Comparison of ENCODE assay signal across 18 cellular contexts in genomic region chr12:58639323-58639934, GRCh38.
DNase-seq lines count a peak whose midpoint lies in the region; ATAC-seq, FAIRE-seq and TF ChIP-seq lines count a peak whose summit lies in the region.
"Had no signal": no experiment of that assay in that cellular context is flagged by ENCODE, and none has a peak within 500 bp of the region (broad histone marks: within the 10 kb centered on the region; RNA-seq: fewer than 3 reads in every experiment).

No MANE protein-coding gene starts in this region.

- no peak overlapping the region for H2AFZ ChIP-seq in astrocyte (ENCODE audit: low read depth, low read length)
- H2AFZ ChIP-seq: GM23338 had no signal

- H3K36me3 ChIP-seq in astrocyte (ENCODE audit: insufficient read depth, low read length), result no peaks in the 10 kb centered on the region
- H3K36me3 ChIP-seq: SJSA1 had no signal

- no peaks in the 10 kb centered on the region for H3K9me3 ChIP-seq in astrocyte (ENCODE audit: insufficient read depth, low read depth, low read length)
- H3K9me3 ChIP-seq: body of pancreas, SJSA1 had no signal

- no peaks in the 10 kb centered on the region for H3K27me3 Mint-ChIP-seq in astrocyte (ENCODE audit: low read depth, unreplicated experiment)
- H3K27me3 Mint-ChIP-seq in activated CD8-positive, alpha-beta memory T cell treated with anti-CD3 and anti-CD28 coated beads, Interleukin-2, amount 10 ng/mL, durations not matched to agents 7 days and 5 days, result no peaks in the 10 kb centered on the region
- H3K27me3 Mint-ChIP-seq: memory B cell had no signal

- ATAC-seq in GM18520 (IDR thresholded peaks at IDR 0.05; ENCODE audit: unreplicated experiment) (no peak), HG03025 (IDR thresholded peaks at IDR 0.05; ENCODE audit: low FRiP score, unreplicated experiment) (no peak)
- ATAC-seq in activated CD8-positive, alpha-beta memory T cell treated with anti-CD3 and anti-CD28 coated beads, Interleukin-2, amount 10 ng/mL, durations not matched to agents 7 days and 5 days, result no peak
- ATAC-seq: body of pancreas, GM23338 had no signal

- no peaks in the 10 kb centered on the region for H3K79me2 ChIP-seq in astrocyte (ENCODE audit: insufficient read depth, low read length)

- peaks cover 19% of the 10 kb centered on the region for H3K4me1 Mint-ChIP-seq in astrocyte (ENCODE audit: low read depth, unreplicated experiment)
- H3K4me1 Mint-ChIP-seq in activated CD8-positive, alpha-beta memory T cell treated with anti-CD3 and anti-CD28 coated beads, Interleukin-2, amount 10 ng/mL, durations not matched to agents 7 days and 5 days, result no peaks in the 10 kb centered on the region
- H3K4me1 Mint-ChIP-seq: GM23338, memory B cell had no signal

- no peaks in the 10 kb centered on the region for H3K27me3 ChIP-seq in astrocyte (ENCODE audit: insufficient read depth, low read length)
- H3K27me3 ChIP-seq: body of pancreas, SJSA1 had no signal

- no peaks in the 10 kb centered on the region for H4K20me1 ChIP-seq in astrocyte (ENCODE audit: insufficient read depth, low read length)

- H3K4me3 Mint-ChIP-seq in astrocyte (ENCODE audit: unreplicated experiment), result no peak overlapping the region
- no peak overlapping the region for H3K4me3 Mint-ChIP-seq in activated CD8-positive, alpha-beta memory T cell treated with anti-CD3 and anti-CD28 coated beads, Interleukin-2, amount 10 ng/mL, durations not matched to agents 7 days and 5 days
- H3K4me3 Mint-ChIP-seq: GM23338, memory B cell had no signal

- peaks cover 5% of the 10 kb centered on the region for H3K4me1 ChIP-seq in astrocyte (ENCODE audit: insufficient read depth, low read length)
- H3K4me1 ChIP-seq: body of pancreas, SJSA1 had no signal

- H3K4me3 ChIP-seq in astrocyte (ENCODE audit: insufficient read depth, low read depth, low read length), result no peak overlapping the region
- H3K4me3 ChIP-seq: body of pancreas, GM23338, SJSA1, smooth muscle cell had no signal

- no peak for FAIRE-seq in astrocyte (lab: Jason Lieb, UNC)
- FAIRE-seq: frontal cortex had no signal

- TF ChIP-seq CTCF in astrocyte (IDR thresholded peaks at IDR 0.05; ENCODE audit: insufficient read depth, low read depth, low read length), result no peak

- peaks cover 4% of the 10 kb centered on the region for H3K9me3 Mint-ChIP-seq in astrocyte (ENCODE audit: unreplicated experiment)
- H3K9me3 Mint-ChIP-seq in activated CD8-positive, alpha-beta memory T cell treated with anti-CD3 and anti-CD28 coated beads, Interleukin-2, amount 10 ng/mL, durations not matched to agents 7 days and 5 days (ENCODE audit: low read depth), result no peaks in the 10 kb centered on the region

- H3K27ac ChIP-seq in astrocyte (ENCODE audit: low read depth, low read length), result peak overlapping the region; percentile 63
- H3K27ac ChIP-seq: body of pancreas, SJSA1 had no signal

- H3K36me3 Mint-ChIP-seq in astrocyte (ENCODE audit: low read depth, unreplicated experiment), result peaks cover 2% of the 10 kb centered on the region
- no peaks in the 10 kb centered on the region for H3K36me3 Mint-ChIP-seq in activated CD8-positive, alpha-beta memory T cell treated with anti-CD3 and anti-CD28 coated beads, Interleukin-2, amount 10 ng/mL, durations not matched to agents 7 days and 5 days
- H3K36me3 Mint-ChIP-seq: memory B cell had no signal

- peak; percentile 10 for DNase-seq in NCI-H345 (lab: John Stamatoyannopoulos, UW)
- no peak for DNase-seq in NCI-H345 treated with DMSO at 0.1 percent for 48 hours (lab: John Stamatoyannopoulos, UW; ENCODE audit: unreplicated experiment)
- DNase-seq in NCI-H446 treated with DMSO at 0.1 percent for 48 hours (lab: John Stamatoyannopoulos, UW), result peak; percentile 36
- peak; percentile 91 for DNase-seq in astrocyte (ENCODE audit: low read depth)
- DNase-seq in DMS79 (lab: John Stamatoyannopoulos, UW), result no peak
- DNase-seq in activated CD8-positive, alpha-beta memory T cell treated with anti-CD3 and anti-CD28 coated beads, Interleukin-2, amount 10 ng/mL, durations not matched to agents 7 days and 5 days, result no peak
- DNase-seq: ACHN, activated gamma-delta T cell, KBM-7, NCI-H526 had no signal

- H3K27ac Mint-ChIP-seq in astrocyte (ENCODE audit: unreplicated experiment), result no peak overlapping the region
- H3K27ac Mint-ChIP-seq in activated CD8-positive, alpha-beta memory T cell treated with anti-CD3 and anti-CD28 coated beads, Interleukin-2, amount 10 ng/mL, durations not matched to agents 7 days and 5 days, result no peak overlapping the region
- H3K27ac Mint-ChIP-seq: GM23338, memory B cell had no signal

- H3K9ac ChIP-seq in astrocyte (ENCODE audit: low read length), result no peak overlapping the region

- peak overlapping the region; percentile 4 for H3K4me2 ChIP-seq in astrocyte (ENCODE audit: low read length)
- H3K4me2 ChIP-seq: GM23338, smooth muscle cell had no signal

- CTCF ChIA-PET in activated CD8-positive, alpha-beta memory T cell treated with anti-CD3 and anti-CD28 coated beads, Interleukin-2, amount 10 ng/mL, durations not matched to agents 7 days and 5 days (lab: Charles Lee), result no interaction called here

Comparison
In these comparisons a context has a peak if more than half of its experiments do, and no peak if none do; other contexts are left out.
1. DNase-seq: peak in NCI-H345 (single experiment), NCI-H446 treated with DMSO at 0.1 percent for 48 hours (single experiment) and astrocyte (single experiment); none in NCI-H345 treated with DMSO at 0.1 percent for 48 hours (single experiment), DMS79 (single experiment) and activated CD8-positive, alpha-beta memory T cell treated with anti-CD3 and anti-CD28 coated beads, Interleukin-2, amount 10 ng/mL, durations not matched to agents 7 days and 5 days (single experiment).